Comparison of ENCODE assay signal across 8 cellular contexts in the genomic region with DNA sequence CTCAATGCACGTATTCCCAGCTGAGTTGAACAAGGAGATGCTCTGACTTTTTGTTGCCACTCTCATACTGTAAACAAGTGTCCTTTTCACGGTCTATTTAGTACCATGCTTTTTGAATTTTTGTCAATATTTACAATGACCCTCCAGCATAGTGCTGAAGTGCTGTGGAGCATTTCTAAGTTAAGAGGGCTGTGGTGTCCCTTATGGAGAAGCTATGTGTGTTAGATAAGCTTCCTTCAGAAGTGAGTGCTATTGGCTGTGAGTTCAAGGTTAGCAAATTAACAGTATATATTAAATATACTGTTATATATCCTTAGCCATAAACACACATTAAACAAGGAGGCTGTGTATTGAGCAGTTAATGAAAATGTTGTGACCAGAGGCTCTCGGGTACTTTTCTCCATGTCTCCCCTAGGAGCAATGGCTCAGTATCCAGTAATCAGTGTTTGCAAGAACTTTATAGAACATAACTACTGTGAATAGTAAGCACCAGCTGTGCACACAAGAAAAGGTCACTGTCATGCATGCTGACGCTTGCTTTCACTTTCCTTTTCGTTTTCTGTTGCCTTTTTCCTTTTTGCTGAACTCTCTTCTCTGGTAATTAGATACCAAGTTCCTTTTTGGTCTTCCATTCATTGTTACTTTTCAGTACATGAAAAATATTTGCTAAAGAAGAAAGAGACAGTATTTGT.
DNase-seq lines count a peak whose midpoint lies in the region; ATAC-seq and TF ChIP-seq lines count a peak whose summit lies in the region.

No MANE protein-coding gene starts in this region.

- H3K27me3 ChIP-seq in Karpas-422 (ENCODE audit: low read length): no peaks in the 10 kb centered on the region
- H3K27me3 ChIP-seq in SU-DHL-6 (ENCODE audit: low read length): no peaks in the 10 kb centered on the region

- H3K9me2 ChIP-seq in Karpas-422 (replicated peaks; ENCODE audit: insufficient read depth, low read length) (no peaks in the 10 kb centered on the region), SU-DHL-6 (replicated peaks; ENCODE audit: insufficient read depth, low read length) (no peaks in the 10 kb centered on the region)

- H4K20me1 ChIP-seq in Karpas-422 (ENCODE audit: insufficient read depth, low read depth, low read length) (no peaks in the 10 kb centered on the region), SU-DHL-6 (ENCODE audit: low read depth, low read length) (no peaks in the 10 kb centered on the region)

- DNase-seq in SIG-M5 treated with dmso at 0.1 percent for 504 hours (lab: John Stamatoyannopoulos, UW; ENCODE audit: unreplicated experiment): peak; percentile 7
- no peak for DNase-seq in SIG-M5 (lab: John Stamatoyannopoulos, UW)
- DNase-seq in Karpas-422: peak; percentile 44
- DNase-seq in fibroblast of peridontal ligament (ENCODE audit: extremely low read depth): peak; percentile 47
- DNase-seq in smooth muscle cell of the brain vasculature (ENCODE audit: low read depth, low spot score): peak; percentile 23
- DNase-seq in NCI-H2171 (lab: John Stamatoyannopoulos, UW): no peak

- no peaks in the 10 kb centered on the region for H3F3A ChIP-seq in SU-DHL-6 (ENCODE audit: insufficient read depth)

- no peak for TF ChIP-seq CTCF in SU-DHL-6 (IDR thresholded peaks at IDR 0.05; ENCODE audit: insufficient read depth, low read length, poor library complexity, severe bottlenecking)

- peaks cover 8% of the 10 kb centered on the region for H3K4me1 ChIP-seq in Karpas-422 (ENCODE audit: low read length)

- ATAC-seq in GM21717 (IDR thresholded peaks at IDR 0.05; ENCODE audit: unreplicated experiment): peak; percentile 90

- peak overlapping the region; percentile 88 for H2AFZ ChIP-seq in Karpas-422 (ENCODE audit: low read length)
- no peak overlapping the region for H2AFZ ChIP-seq in SU-DHL-6 (ENCODE audit: low read depth, low read length, severe bottlenecking)

- H3K27ac ChIP-seq in Karpas-422 (ENCODE audit: low read length) (no peak overlapping the region), SU-DHL-6 (ENCODE audit: low read depth, low read length) (no peak overlapping the region)

- H3K9ac ChIP-seq in Karpas-422 (ENCODE audit: low read length): peak overlapping the region; percentile 48; the same call in 1 of the 2 replicates
- H3K9ac ChIP-seq in SU-DHL-6 (ENCODE audit: low read length): no peak overlapping the region

- no peaks in the 10 kb centered on the region for H3K36me3 ChIP-seq in Karpas-422 (ENCODE audit: insufficient read depth, low read length)
- H3K36me3 ChIP-seq in SU-DHL-6 (ENCODE audit: low read length): no peaks in the 10 kb centered on the region

- H3K4me2 ChIP-seq in Karpas-422 (ENCODE audit: low read depth, low read length, poor library complexity, severe bottlenecking): peak overlapping the region; percentile 69
- peak overlapping the region; percentile 31 for H3K4me2 ChIP-seq in SU-DHL-6 (ENCODE audit: low read depth, low read length, poor library complexity, severe bottlenecking)

- peak overlapping the region; percentile 59 for H3K4me3 ChIP-seq in Karpas-422 (ENCODE audit: low read length)
- H3K4me3 ChIP-seq in SU-DHL-6 (ENCODE audit: insufficient read depth, low read length, poor library complexity, severe bottlenecking): no peak overlapping the region

- H3K79me2 ChIP-seq in Karpas-422 (ENCODE audit: low read length) (no peaks in the 10 kb centered on the region), SU-DHL-6 (ENCODE audit: insufficient read depth, low read length) (no peaks in the 10 kb centered on the region)

- no peaks in the 10 kb centered on the region for H3K9me3 ChIP-seq in Karpas-422 (ENCODE audit: low read length)
- no peaks in the 10 kb centered on the region for H3K9me3 ChIP-seq in SU-DHL-6 (ENCODE audit: insufficient read depth, low read length)

Comparison
In these comparisons a context has a peak if more than half of its experiments do, and no peak if none do; other contexts are left out.
1. DNase-seq: peak in SIG-M5 treated with dmso at 0.1 percent for 504 hours (single experiment), Karpas-422 (single experiment), fibroblast of peridontal ligament (single experiment) and smooth muscle cell of the brain vasculature (single experiment); none in SIG-M5 (single experiment) and NCI-H2171 (single experiment).